Comparison of ENCODE assay signal across 14 cellular contexts in genomic region chr2:9347411-9347853, GRCh38.
DNase-seq lines count a peak whose midpoint lies in the region; ATAC-seq, FAIRE-seq and TF ChIP-seq lines count a peak whose summit lies in the region.
"Had no signal": no experiment of that assay in that cellular context is flagged by ENCODE, and none has a peak within 500 bp of the region (broad histone marks: within the 10 kb centered on the region; RNA-seq: fewer than 3 reads in every experiment).

No MANE protein-coding gene starts in this region.

- no peak overlapping the region for H3K4me2 ChIP-seq in mammary epithelial cell (ENCODE audit: insufficient read depth, low read depth, low read length)

- peaks cover 79% of the 10 kb centered on the region for H3K36me3 Mint-ChIP-seq in MCF 10A (ENCODE audit: insufficient read depth, unreplicated experiment)
- H3K36me3 Mint-ChIP-seq in activated T-cell treated with anti-CD3 and anti-CD28 coated beads, Interleukin-2, amount 50 U/mL, for 24 hours (ENCODE audit: low read depth), result no peaks in the 10 kb centered on the region
- H3K36me3 Mint-ChIP-seq: activated CD4-positive, alpha-beta memory T cell treated with anti-CD3 and anti-CD28 coated beads for 36 hours had no signal

- H3K4me3 Mint-ChIP-seq in MCF 10A (ENCODE audit: unreplicated experiment), result no peak overlapping the region
- no peak overlapping the region for H3K4me3 Mint-ChIP-seq in activated T-cell treated with anti-CD3 and anti-CD28 coated beads, Interleukin-2, amount 50 U/mL, for 24 hours
- H3K4me3 Mint-ChIP-seq: activated CD4-positive, alpha-beta memory T cell treated with anti-CD3 and anti-CD28 coated beads for 36 hours had no signal

- no peaks in the 10 kb centered on the region for H3K4me1 ChIP-seq in mammary epithelial cell (ENCODE audit: insufficient read depth, low read length)
- peaks cover 0 to 10% (median 4%) of the 10 kb centered on the region in 3 donors for H3K4me1 ChIP-seq in pancreas

- POLR2A ChIA-PET in MCF 10A (lab: Yijun Ruan, JAX), result no interaction called here

- no peaks in the 10 kb centered on the region for H3K27me3 Mint-ChIP-seq in MCF 10A (ENCODE audit: insufficient read depth, unreplicated experiment)
- H3K27me3 Mint-ChIP-seq in activated T-cell treated with anti-CD3 and anti-CD28 coated beads, Interleukin-2, amount 50 U/mL, for 24 hours, result peaks cover 4% of the 10 kb centered on the region

- no peak for FAIRE-seq in pancreas (lab: Jason Lieb, UNC)
- FAIRE-seq: A549, endometrium, H54 had no signal

- H3K27me3 ChIP-seq in mammary epithelial cell (ENCODE audit: insufficient read depth, low read length) (no peaks in the 10 kb centered on the region), pancreas (no peaks in the 10 kb centered on the region)

- H3K9ac ChIP-seq in mammary epithelial cell (ENCODE audit: insufficient read depth, low read length), result no peak overlapping the region

- ATAC-seq in Right ventricle myocardium superior (ENCODE audit: poor library complexity) (peak; percentile 95), pancreas (peak; percentile 83 to 89 (median 85)), GM18870 (IDR thresholded peaks at IDR 0.05; ENCODE audit: unreplicated experiment) (no peak), GM21786 (IDR thresholded peaks at IDR 0.05; ENCODE audit: unreplicated experiment) (no peak)
- ATAC-seq: SK-N-SH treated with all-trans-retinoic acid at 6 μM for 48 hours had no signal

- H3K4me3 ChIP-seq in mammary epithelial cell (replicated peaks in 1 of 3; ENCODE audit: insufficient read depth in 1 of 3, low read depth in 2 of 3, low read length in 3 of 3), result no peak overlapping the region
- no peak overlapping the region for H3K4me3 ChIP-seq in pancreas
- H3K4me3 ChIP-seq: A549 had no signal

- in situ Hi-C loops in mammary epithelial cell (cut with MboI; ENCODE audit: low sequenced_read_pairs in 2 of 2), result loop anchor here in 1 of 2 donors (25.0 kb wide), 1 partner anchor 485 kb away; no protein-coding TSS in a partner anchor

- no peaks in the 10 kb centered on the region for H3K4me1 Mint-ChIP-seq in MCF 10A (ENCODE audit: insufficient read depth, unreplicated experiment)
- H3K4me1 Mint-ChIP-seq in activated T-cell treated with anti-CD3 and anti-CD28 coated beads, Interleukin-2, amount 50 U/mL, for 24 hours (ENCODE audit: low read depth), result no peaks in the 10 kb centered on the region

- 88% methylated on average over 6 of the region's 6 CpGs for WGBS in mammary epithelial cell (ENCODE audit: low coverage, missing lambda C conversion rate)
- WGBS in pancreas, 2 donors, result 7 to 35% methylated on average over 6 of the region's 6 CpGs

- H4K20me1 ChIP-seq in mammary epithelial cell (ENCODE audit: insufficient read depth, low read length), result no peaks in the 10 kb centered on the region

- dilution Hi-C loops in mammary epithelial cell (cut with HindIII; ENCODE audit: low sequenced_read_pairs), result no loop called here

- CTCF ChIA-PET in MCF 10A (lab: Yijun Ruan, JAX), result interaction anchor here (1.0 to 1.1 kb wide), 2 partner anchors 14 to 39 kb away, joined by 4 to 5 read pairs; no protein-coding TSS in a partner anchor
- CTCF ChIA-PET in mammary epithelial cell (lab: Charles Lee; ENCODE audit: low non-redundant PET), result no interaction called here

- no peak for DNase-seq in MCF 10A (ENCODE audit: unreplicated experiment)
- no peak for DNase-seq in mammary epithelial cell
- DNase-seq in Right ventricle myocardium superior, result peak; percentile 66
- DNase-seq in pancreas, result peak in 2 of 6 donors; percentile 33 to 55
- DNase-seq in NCI-H510A (lab: John Stamatoyannopoulos, UW), result no peak
- no peak for DNase-seq in activated T-cell treated with anti-CD3 and anti-CD28 coated beads, Interleukin-2, amount 50 U/mL, for 24 hours
- DNase-seq: activated CD4-positive, alpha-beta memory T cell treated with anti-CD3 and anti-CD28 coated beads for 36 hours; stimulated activated CD8-positive, alpha-beta memory T cell treated with anti-CD3 and anti-CD28 coated beads, Interleukin-4, amount 100 ng/mL, for 48 hours had no signal

- peaks cover 51% of the 10 kb centered on the region for H3K79me2 ChIP-seq in mammary epithelial cell (ENCODE audit: insufficient read depth, low read length)

- H3K36me3 ChIP-seq in mammary epithelial cell (ENCODE audit: insufficient read depth, low read length) (peaks cover 61% of the 10 kb centered on the region), pancreas (peaks cover 0 to 3% (median 0%) of the 10 kb centered on the region in 3 donors)

- no TSS peak for BruUV-seq in MCF 10A (replicated peaks; lab: Mats Ljungman, UMichigan)
- no TSS peak for BruUV-seq in mammary epithelial cell (replicated peaks; lab: Mats Ljungman, UMichigan)

- TF ChIP-seq CTCF in MCF 10A (IDR thresholded peaks at IDR 0.05; ENCODE audit: unreplicated experiment) (no peak), mammary epithelial cell (conservative IDR thresholded peaks at IDR 0.05 in 1 of 2, IDR thresholded peaks at IDR 0.05 in 1 of 2; ENCODE audit: extremely low read depth in 1 of 2, insufficient read depth in 1 of 2, low read depth in 1 of 2, low read length in 2 of 2) (no peak), pancreas (IDR thresholded peaks at IDR 0.05) (no peak)

- H3K27ac ChIP-seq in mammary epithelial cell (ENCODE audit: insufficient read depth, low read depth, low read length) (no peak overlapping the region), pancreas (peak overlapping the region; percentile 2 to 55 (median 30))
- H3K27ac ChIP-seq: A549 had no signal

- H3K9me3 Mint-ChIP-seq in MCF 10A (ENCODE audit: unreplicated experiment), result no peaks in the 10 kb centered on the region
- H3K9me3 Mint-ChIP-seq in activated T-cell treated with anti-CD3 and anti-CD28 coated beads, Interleukin-2, amount 50 U/mL, for 24 hours, result no peaks in the 10 kb centered on the region
- H3K9me3 Mint-ChIP-seq: activated CD4-positive, alpha-beta memory T cell treated with anti-CD3 and anti-CD28 coated beads for 36 hours had no signal

- no peak overlapping the region for H2AFZ ChIP-seq in mammary epithelial cell (ENCODE audit: low read depth, low read length)

- peak overlapping the region; percentile 66 for H3K27ac Mint-ChIP-seq in MCF 10A (ENCODE audit: low read depth, unreplicated experiment)
- no peak overlapping the region for H3K27ac Mint-ChIP-seq in activated T-cell treated with anti-CD3 and anti-CD28 coated beads, Interleukin-2, amount 50 U/mL, for 24 hours
- H3K27ac Mint-ChIP-seq: activated CD4-positive, alpha-beta memory T cell treated with anti-CD3 and anti-CD28 coated beads for 36 hours had no signal

- intact Hi-C loops in MCF 10A (cut with micrococcal nuclease), result no loop called here
- intact Hi-C loops in mammary epithelial cell (cut with micrococcal nuclease), result no loop called here
- intact Hi-C loops in Right ventricle myocardium superior (cut with DNase I), result no loop called here
- intact Hi-C loops in pancreas (cut with DNase I), result no loop called here

- H3K9me3 ChIP-seq in mammary epithelial cell (replicated peaks; ENCODE audit: insufficient read depth, low read length) (no peaks in the 10 kb centered on the region), pancreas (no peaks in the 10 kb centered on the region)
- H3K9me3 ChIP-seq: A549 had no signal

Comparison
In these comparisons a context has a peak if more than half of its experiments do, and no peak if none do; other contexts are left out.
1. ATAC-seq: peak in Right ventricle myocardium superior (single experiment) and pancreas (4 of 4); none in GM18870 (single experiment) and GM21786 (single experiment).